ENCODE assay signal across 8 cellular contexts in genomic region chr17:68259586-68259985, GRCh38. TPM values are rescaled to one million over a fixed set of nuclear protein-coding genes. Genes with fewer than 3 reads are reported as not detected.
DNase-seq lines count a peak whose midpoint lies in the region; ATAC-seq and TF ChIP-seq lines count a peak whose summit lies in the region.
"Not testable (repeated sequence)": the region's sequence is repeated elsewhere in the genome, so short reads cannot be mapped to it uniquely, and the experiment has no call there.

No MANE protein-coding gene starts in this region.

- not testable (repeated sequence) for H3K9me3 ChIP-seq in MM.1S (replicated peaks; ENCODE audit: insufficient read depth, low read length); SU-DHL-6 (ENCODE audit: insufficient read depth, low read length)

- H3K27me3 Mint-ChIP-seq in activated naive CD4-positive, alpha-beta T cell treated with anti-CD3 and anti-CD28 coated beads for 36 hours (ENCODE audit: low read depth); effector memory CD8-positive, alpha-beta T cell; mesothelial cell of epicardium (ENCODE audit: low read depth): not testable (repeated sequence)

- CTCF ChIA-PET in activated naive CD4-positive, alpha-beta T cell treated with anti-CD3 and anti-CD28 coated beads for 36 hours (lab: Charles Lee) = interaction anchor here (0.6 to 8.3 kb wide), 6 partner anchors 26 to 204 kb away, joined by 3 to 97 read pairs (median 4); no protein-coding TSS in a partner anchor

- H3K9me3 Mint-ChIP-seq in activated naive CD4-positive, alpha-beta T cell treated with anti-CD3 and anti-CD28 coated beads for 36 hours; effector memory CD8-positive, alpha-beta T cell; mesothelial cell of epicardium; stimulated activated effector memory CD8-positive, alpha-beta T cell treated with anti-CD3 and anti-CD28 coated beads, Interleukin-12 subunit alpha, Interleukin-12 subunit beta, amount 100 ng/mL, for 72 hours: not testable (repeated sequence)

- H3F3A ChIP-seq in MM.1S (ENCODE audit: insufficient read depth, low read length) (peaks cover 10% of the 10 kb centered on the region; the same call in 1 of the 2 replicates), SU-DHL-6 (ENCODE audit: insufficient read depth) (peaks cover 84% of the 10 kb centered on the region)

- H3K9me2 ChIP-seq in MM.1S (replicated peaks; ENCODE audit: insufficient read depth, low read length); SU-DHL-6 (replicated peaks; ENCODE audit: insufficient read depth, low read length): not testable (repeated sequence)

- peak overlapping the region; percentile 71 for H3K4me3 Mint-ChIP-seq in activated naive CD4-positive, alpha-beta T cell treated with anti-CD3 and anti-CD28 coated beads for 36 hours
- peak overlapping the region; percentile 51 to 62 for H3K4me3 Mint-ChIP-seq in effector memory CD8-positive, alpha-beta T cell
- H3K4me3 Mint-ChIP-seq in mesothelial cell of epicardium = peak overlapping the region; percentile 39
- peak overlapping the region; percentile 62 for H3K4me3 Mint-ChIP-seq in stimulated activated effector memory CD8-positive, alpha-beta T cell treated with anti-CD3 and anti-CD28 coated beads, Interleukin-12 subunit alpha, Interleukin-12 subunit beta, amount 100 ng/mL, for 72 hours

- H3K36me3 Mint-ChIP-seq in activated naive CD4-positive, alpha-beta T cell treated with anti-CD3 and anti-CD28 coated beads for 36 hours (ENCODE audit: low read depth) = peaks cover 30% of the 10 kb centered on the region
- H3K36me3 Mint-ChIP-seq in effector memory CD8-positive, alpha-beta T cell (ENCODE audit: insufficient read depth) = peaks cover 24% of the 10 kb centered on the region
- peaks cover 12% of the 10 kb centered on the region for H3K36me3 Mint-ChIP-seq in mesothelial cell of epicardium
- H3K36me3 Mint-ChIP-seq in stimulated activated effector memory CD8-positive, alpha-beta T cell treated with anti-CD3 and anti-CD28 coated beads, Interleukin-12 subunit alpha, Interleukin-12 subunit beta, amount 100 ng/mL, for 72 hours = peaks cover 35% of the 10 kb centered on the region

- peak; percentile 1 for ATAC-seq in GM18505 (IDR thresholded peaks at IDR 0.05; ENCODE audit: unreplicated experiment)
- ATAC-seq in effector memory CD8-positive, alpha-beta T cell (replicated peaks); stimulated activated effector memory CD8-positive, alpha-beta T cell treated with anti-CD3 and anti-CD28 coated beads, Interleukin-12 subunit alpha, Interleukin-12 subunit beta, amount 100 ng/mL, for 72 hours: not testable (repeated sequence)

- peak overlapping the region; percentile 54; the same call in 1 of the 2 replicates for H3K9ac ChIP-seq in MM.1S (ENCODE audit: low read length)
- H3K9ac ChIP-seq in SU-DHL-6 (ENCODE audit: low read length) = peak overlapping the region; percentile 60

- H3K4me3 ChIP-seq in ACC112 (ENCODE audit: low read depth, low read length) (peak overlapping the region; percentile 65), MM.1S (ENCODE audit: low read length) (peak overlapping the region; percentile 34; the same call in 1 of the 2 replicates), SU-DHL-6 (ENCODE audit: insufficient read depth, low read length, poor library complexity, severe bottlenecking) (peak overlapping the region; percentile 33)

- H2AFZ ChIP-seq in ACC112 (ENCODE audit: low read length, unreplicated experiment) = peak overlapping the region; percentile 47
- not testable (repeated sequence) for H2AFZ ChIP-seq in MM.1S (ENCODE audit: low read length); SU-DHL-6 (ENCODE audit: low read depth, low read length, severe bottlenecking)

- DNase-seq in MM.1S; activated naive CD4-positive, alpha-beta T cell treated with anti-CD3 and anti-CD28 coated beads for 36 hours; effector memory CD8-positive, alpha-beta T cell; mesothelial cell of epicardium (ENCODE audit: low spot score in 2 of 2, unreplicated experiment in 2 of 2); stimulated activated effector memory CD8-positive, alpha-beta T cell treated with anti-CD3 and anti-CD28 coated beads, Interleukin-12 subunit alpha, Interleukin-12 subunit beta, amount 100 ng/mL, for 72 hours (ENCODE audit: low spot score in 2 of 2): not testable (repeated sequence)

- H3K79me2 ChIP-seq in ACC112 (ENCODE audit: control insufficient read depth, insufficient read depth, low read length, unreplicated experiment); MM.1S (ENCODE audit: low read length): not testable (repeated sequence)
- peaks cover 25% of the 10 kb centered on the region; the same call in 1 of the 2 replicates for H3K79me2 ChIP-seq in SU-DHL-6 (ENCODE audit: insufficient read depth, low read length)

- TF ChIP-seq CTCF in MM.1S (IDR thresholded peaks at IDR 0.05; ENCODE audit: low read length); SU-DHL-6 (IDR thresholded peaks at IDR 0.05; ENCODE audit: insufficient read depth, low read length, poor library complexity, severe bottlenecking); mesothelial cell of epicardium (IDR thresholded peaks at IDR 0.05; ENCODE audit: unreplicated experiment): not testable (repeated sequence)

- not testable (repeated sequence) for H4K20me1 ChIP-seq in MM.1S (ENCODE audit: insufficient read depth, low read length); SU-DHL-6 (ENCODE audit: low read depth, low read length)

- H3K27ac Mint-ChIP-seq in activated naive CD4-positive, alpha-beta T cell treated with anti-CD3 and anti-CD28 coated beads for 36 hours = peak overlapping the region; percentile 92
- H3K27ac Mint-ChIP-seq in effector memory CD8-positive, alpha-beta T cell = peak overlapping the region; percentile 97 to 98
- peak overlapping the region; percentile 14 for H3K27ac Mint-ChIP-seq in mesothelial cell of epicardium
- H3K27ac Mint-ChIP-seq in stimulated activated effector memory CD8-positive, alpha-beta T cell treated with anti-CD3 and anti-CD28 coated beads, Interleukin-12 subunit alpha, Interleukin-12 subunit beta, amount 100 ng/mL, for 72 hours = peak overlapping the region; percentile 89

- H3K36me3 ChIP-seq in ACC112 (ENCODE audit: insufficient read depth, low read length); MM.1S (replicated peaks; ENCODE audit: insufficient read depth, low read length); SU-DHL-6 (ENCODE audit: low read length): not testable (repeated sequence)

- intact Hi-C loops in activated naive CD4-positive, alpha-beta T cell treated with anti-CD3 and anti-CD28 coated beads for 36 hours (cut with micrococcal nuclease) = loop anchor here (2.0 kb wide), 1 partner anchor 31 kb away; the partner anchor contains the start of genes ARSG and SLC16A6

- H3K4me2 ChIP-seq in MM.1S (ENCODE audit: low read depth, low read length) (peak overlapping the region; percentile 48), SU-DHL-6 (ENCODE audit: low read depth, low read length, poor library complexity, severe bottlenecking) (peak overlapping the region; percentile 78)

- peaks cover 62% of the 10 kb centered on the region for H3K4me1 Mint-ChIP-seq in activated naive CD4-positive, alpha-beta T cell treated with anti-CD3 and anti-CD28 coated beads for 36 hours (ENCODE audit: low read depth)
- peaks cover 50 to 54% of the 10 kb centered on the region in 2 donors for H3K4me1 Mint-ChIP-seq in effector memory CD8-positive, alpha-beta T cell (ENCODE audit: low read depth in 2 of 2)
- H3K4me1 Mint-ChIP-seq in mesothelial cell of epicardium = peaks cover 10% of the 10 kb centered on the region
- peaks cover 73% of the 10 kb centered on the region for H3K4me1 Mint-ChIP-seq in stimulated activated effector memory CD8-positive, alpha-beta T cell treated with anti-CD3 and anti-CD28 coated beads, Interleukin-12 subunit alpha, Interleukin-12 subunit beta, amount 100 ng/mL, for 72 hours

- not testable (repeated sequence) for H3K27me3 ChIP-seq in ACC112 (ENCODE audit: insufficient read depth, low read length); MM.1S (replicated peaks; ENCODE audit: insufficient read depth, low read length); SU-DHL-6 (ENCODE audit: low read length)

- not testable (repeated sequence) for H3K27ac ChIP-seq in ACC112 (ENCODE audit: low read depth, low read length)
- peak overlapping the region; percentile 79 for H3K27ac ChIP-seq in MM.1S (ENCODE audit: low read length)
- H3K27ac ChIP-seq in SU-DHL-6 (ENCODE audit: low read depth, low read length) = peak overlapping the region; percentile 99

- TF ChIP-seq POLR2A in GM18505 (IDR thresholded peaks at IDR 0.05; ENCODE audit: borderline replicate concordance, extremely low read depth, insufficient read depth, insufficient read length) = not testable (repeated sequence)

- H3K4me1 ChIP-seq in ACC112 (ENCODE audit: control insufficient read depth, insufficient read depth, low read length, unreplicated experiment) = not testable (repeated sequence)
- H3K4me1 ChIP-seq in MM.1S (ENCODE audit: low read length) = peaks cover 18% of the 10 kb centered on the region

RNA-seq across cellular contexts. Expression of gene AMZ2, which starts 11.7 kb away (rescaled TPM):
- total RNA-seq in activated naive CD4-positive, alpha-beta T cell treated with anti-CD3 and anti-CD28 coated beads for 36 hours = 100 to 1,000 TPM; 190 to 195 TPM
- total RNA-seq in mesothelial cell of epicardium = 63.2 to 85.1 TPM (median 65.4 TPM) in 3 replicates

RNA-seq across cellular contexts. Expression of gene SLC16A6, which starts 31.3 kb away (rescaled TPM):
- 1 to 10 TPM in 1 of 2 experiments, under 1 TPM in 1; 0.96 to 1.1 TPM for total RNA-seq in activated naive CD4-positive, alpha-beta T cell treated with anti-CD3 and anti-CD28 coated beads for 36 hours
- 0.89 to 1.3 TPM (median 0.90 TPM) in 3 replicates for total RNA-seq in mesothelial cell of epicardium

RNA-seq across cellular contexts. Expression of gene ARSG, which starts 31.7 kb away (rescaled TPM):
- total RNA-seq in activated naive CD4-positive, alpha-beta T cell treated with anti-CD3 and anti-CD28 coated beads for 36 hours = 10 to 100 TPM in 1 of 2 experiments, 1 to 10 TPM in 1; 9.0 to 10.5 TPM
- 7.8 to 11.4 TPM (median 9.0 TPM) in 3 replicates for total RNA-seq in mesothelial cell of epicardium

Comparison
In these comparisons a context has a peak if more than half of its experiments do, and no peak if none do; other contexts are left out.
1. H3K27ac Mint-ChIP-seq: peak in every context shown above with its lines; median percentile 98 in effector memory CD8-positive, alpha-beta T cell; 92 in activated naive CD4-positive, alpha-beta T cell treated with anti-CD3 and anti-CD28 coated beads for 36 hours; 89 in stimulated activated effector memory CD8-positive, alpha-beta T cell treated with anti-CD3 and anti-CD28 coated beads, Interleukin-12 subunit alpha, Interleukin-12 subunit beta, amount 100 ng/mL, for 72 hours; 14 in mesothelial cell of epicardium.